ENCODE assay signal across 8 cellular contexts in the genomic region with DNA sequence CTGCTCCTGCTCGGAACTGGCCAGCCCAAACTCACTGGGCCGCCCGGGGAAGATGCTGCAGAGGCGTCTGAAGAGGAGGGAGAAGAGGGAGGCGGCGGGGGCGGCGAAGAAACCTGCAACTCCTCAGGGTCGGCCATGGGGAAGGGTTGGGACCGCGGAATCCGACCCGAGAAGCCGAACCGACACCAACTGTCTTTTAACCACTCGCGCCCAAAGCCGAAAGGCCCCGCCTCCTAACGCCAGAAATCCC. TPM values are rescaled to one million over a fixed set of nuclear protein-coding genes. Genes with fewer than 3 reads are reported as not detected.
DNase-seq lines count a peak whose midpoint lies in the region; ATAC-seq and TF ChIP-seq lines count a peak whose summit lies in the region.

A gene (minus strand): TSS at position 223 of the 250 bp plus-strand sequence. CDS start 86 bp downstream, at position 137.

- H4K5ac ChIP-seq in mesendoderm (ENCODE audit: low read length), result no peak within 1 kb of the TSS

- no peak for DNase-seq in heart left ventricle
- DNase-seq in left ventricle myocardium superior, result no peak
- no peak for DNase-seq in brain microvascular endothelial cell
- DNase-seq in mesendoderm, result no peak
- DNase-seq in hepatic stellate cell (ENCODE audit: low spot score), result no peak
- DNase-seq in NOMO-1 treated with dmso at 0.1 percent for 144 hours (lab: John Stamatoyannopoulos, UW; ENCODE audit: unreplicated experiment), result no peak
- no peak for DNase-seq in NCI-H345 (lab: John Stamatoyannopoulos, UW)

- TF ChIP-seq POLR2A in heart left ventricle (IDR thresholded peaks at IDR 0.05), result no peak

- H3K79me2 ChIP-seq in mesendoderm (ENCODE audit: control insufficient read depth, insufficient read depth, low read length), result peaks cover 7% of the 10 kb centered on the region

- intact Hi-C loops in heart left ventricle (cut with DNase I), result loop anchor here in 2 of 10 donors (5.0 kb wide), 2 partner anchors 96 to 499 kb away; a partner anchor contains a TSS
- intact Hi-C loops in left ventricle myocardium superior (cut with micrococcal nuclease), result no loop called here

- H3K18ac ChIP-seq in mesendoderm (ENCODE audit: low read length), result no peak within 1 kb of the TSS

- H3K27ac ChIP-seq in heart left ventricle, result peak within 1 kb of the TSS; percentile 93 to 98 (median 96)
- peak within 1 kb of the TSS; percentile 83 for H3K27ac ChIP-seq in brain microvascular endothelial cell
- peak within 1 kb of the TSS; percentile 85 for H3K27ac ChIP-seq in mesendoderm (ENCODE audit: low read depth, low read length)

- peak within 1 kb of the TSS; percentile 79 for H3K4me2 ChIP-seq in mesendoderm (ENCODE audit: low read length)

- peak within 1 kb of the TSS; percentile 29 for H2BK120ac ChIP-seq in mesendoderm (ENCODE audit: low read depth, low read length)

- ATAC-seq in heart left ventricle, result peak in 2 of 4 donors; percentile 4
- ATAC-seq in left ventricle myocardium superior, result no peak
- ATAC-seq in HG03521 (IDR thresholded peaks at IDR 0.05; ENCODE audit: unreplicated experiment), result no peak

- H3K9me3 ChIP-seq in heart left ventricle, result no peaks in the 10 kb centered on the region

- peak within 1 kb of the TSS; percentile 85 for H3K9ac ChIP-seq in mesendoderm (ENCODE audit: low read length)

- WGBS in heart left ventricle, 4 donors, result 0 to 1% (median 1%) methylated on average over 16 to 20 of the region's 20 CpGs
- WGBS in mesendoderm (ENCODE audit: extremely low coverage, insufficient coverage, low lambda C conversion rate), result no CpG with 5 or more reads among the region's 20 CpGs

- H3K4me1 ChIP-seq in heart left ventricle, result peaks cover 0 to 47% (median 20%) of the 10 kb centered on the region in 12 donors
- no peaks in the 10 kb centered on the region for H3K4me1 ChIP-seq in mesendoderm (ENCODE audit: control insufficient read depth, low read depth, low read length)

- TF ChIP-seq CTCF in heart left ventricle (IDR thresholded peaks at IDR 0.05) (no peak), brain microvascular endothelial cell (IDR thresholded peaks at IDR 0.05; ENCODE audit: low read depth, low read length, missing control alignments) (no peak)

- H3K4me3 ChIP-seq in heart left ventricle, result peak within 1 kb of the TSS; percentile 61 to 91 (median 80)
- peak within 1 kb of the TSS; percentile 91 for H3K4me3 ChIP-seq in brain microvascular endothelial cell (ENCODE audit: low read depth, low read length)
- H3K4me3 ChIP-seq in mesendoderm (ENCODE audit: low read length), result peak within 1 kb of the TSS; percentile 68

- H3K36me3 ChIP-seq in heart left ventricle (peaks cover 0 to 8% (median 0%) of the 10 kb centered on the region in 9 donors), brain microvascular endothelial cell (replicated peaks) (no peaks in the 10 kb centered on the region), mesendoderm (ENCODE audit: control insufficient read depth, insufficient read depth, low read length) (no peaks in the 10 kb centered on the region)

- H3K23ac ChIP-seq in mesendoderm (ENCODE audit: low read length), result no peak within 1 kb of the TSS

- no peak within 1 kb of the TSS for H3K4ac ChIP-seq in mesendoderm (ENCODE audit: low read depth, low read length)

- no peak within 1 kb of the TSS for H4K8ac ChIP-seq in mesendoderm (ENCODE audit: low read depth, low read length)

- peaks cover 3% of the 10 kb centered on the region for H3K79me1 ChIP-seq in mesendoderm (ENCODE audit: low read length)

- H3K56ac ChIP-seq in mesendoderm (ENCODE audit: low read length), result peak within 1 kb of the TSS; percentile 93

- no peak within 1 kb of the TSS for H2AK5ac ChIP-seq in mesendoderm (ENCODE audit: low read length)

- in situ Hi-C loops in brain microvascular endothelial cell (cut with HindIII; ENCODE audit: low pct_ligation_motif_present, low sequenced_read_pairs), result no loop called here

- H2BK5ac ChIP-seq in mesendoderm (ENCODE audit: low read length), result peak within 1 kb of the TSS; percentile 9

- H3K27me3 ChIP-seq in heart left ventricle (no peaks in the 10 kb centered on the region), brain microvascular endothelial cell (replicated peaks) (no peaks in the 10 kb centered on the region), mesendoderm (ENCODE audit: insufficient read depth, low read length, poor library complexity) (no peaks in the 10 kb centered on the region)

- H2BK15ac ChIP-seq in mesendoderm (replicated peaks; ENCODE audit: low read depth), result no peak within 1 kb of the TSS

RNA-seq across cellular contexts. Expression of the gene that starts here (rescaled TPM):
- total RNA-seq in heart left ventricle (1 to 10 TPM; 2.0 to 8.1 (median 4.5) TPM), left ventricle myocardium superior (3.4 TPM)
- 1 to 10 TPM; 2.4 to 2.8 TPM for polyA plus RNA-seq in heart left ventricle
- 25.8 TPM for polyA plus RNA-seq in mesendoderm (2013, experiment 1 of 2)
- polyA plus RNA-seq in mesendoderm (2013, experiment 2 of 2), result 25.4 TPM
